In the genomic region with DNA sequence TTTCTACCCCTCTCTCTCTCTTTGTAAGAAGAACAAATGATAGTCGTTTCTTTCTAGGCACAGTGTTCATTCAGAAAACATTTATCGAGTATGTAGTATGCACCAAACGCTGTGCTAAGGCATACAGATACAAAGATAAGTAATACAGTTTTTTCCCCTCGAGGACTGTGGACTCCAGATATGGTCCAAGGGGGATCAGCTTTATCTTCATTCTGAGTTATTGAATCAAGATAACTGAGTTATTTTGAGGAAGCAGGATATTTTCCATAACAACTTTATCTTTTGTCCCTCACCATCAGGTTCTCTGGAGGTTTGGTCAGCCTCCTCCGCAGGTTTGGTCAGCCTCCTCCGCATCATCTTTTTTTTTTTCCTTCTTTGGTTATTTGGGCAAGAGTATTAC, we compare ENCODE assay signal across 29 cellular contexts. TPM values are rescaled to one million over a fixed set of nuclear protein-coding genes. Genes with fewer than 3 reads are reported as not detected.
"Had no signal": no experiment of that assay in that cellular context is flagged by ENCODE, and none has a peak within 500 bp of the region (broad histone marks: within the 10 kb centered on the region; RNA-seq: fewer than 3 reads in every experiment).

No MANE protein-coding gene starts in this region.

- ATAC-seq: foreskin keratinocyte; gastroesophageal sphincter; heart left ventricle; left cardiac atrium; left lung; naive thymus-derived CD8-positive, alpha-beta T cell; psoas muscle; right cardiac atrium; stimulated activated memory B cell treated with anti-CD40 and anti-IgM and Interleukin-4, amounts not matched to agents 10 μg/mL and 1 μg/mL and 100 μg/mL, for 72 hours; stimulated activated naive CD8-positive, alpha-beta T cell treated with anti-CD3 and anti-CD28 coated beads, Interleukin-15, Interleukin-2, amounts not matched to agents 100 U/mL and 50 U/mL, for 24 hours had no signal

- H3K27me3 Mint-ChIP-seq: dendritic cell treated with granulocyte-macrophage colony-stimulating factor and Interleukin-4, amounts not matched to agents 40 ng/mL and 50 ng/mL, for 4 days; stimulated activated memory B cell treated with anti-CD40 and anti-IgM and Interleukin-4, amounts not matched to agents 10 μg/mL and 1 μg/mL and 100 μg/mL, for 72 hours had no signal

- H3K36me3 Mint-ChIP-seq: naive thymus-derived CD8-positive, alpha-beta T cell; stimulated activated memory B cell treated with anti-CD40 and anti-IgM and Interleukin-4, amounts not matched to agents 10 μg/mL and 1 μg/mL and 100 μg/mL, for 72 hours had no signal

- H3K36me3 ChIP-seq: colonic mucosa, esophagus muscularis mucosa, gastroesophageal sphincter, heart left ventricle, left lung, ovary, spleen, thoracic aorta, tibial nerve, upper lobe of left lung had no signal

- H3K79me2 ChIP-seq: hepatocyte had no signal

- H3K27ac ChIP-seq: colonic mucosa, esophagus muscularis mucosa, foreskin keratinocyte, gastroesophageal sphincter, heart left ventricle, hepatocyte, left lung, ovary, psoas muscle, sigmoid colon, spleen, thoracic aorta, tibial nerve, upper lobe of left lung had no signal

- H3K4me1 ChIP-seq: colonic mucosa, heart left ventricle, left lung, psoas muscle, spleen, tibial nerve, upper lobe of left lung had no signal

- DNase-seq: colonic mucosa; effector CD8-positive, alpha-beta T cell; endodermal cell; foreskin keratinocyte; heart left ventricle; left cardiac atrium; left lung; mammary epithelial cell; naive thymus-derived CD8-positive, alpha-beta T cell; nephron progenitor cell; nucleus accumbens; ovary; posterior cingulate gyrus; psoas muscle; right cardiac atrium; sigmoid colon; spleen; stimulated activated CD4-positive, alpha-beta T cell treated with anti-CD3 and anti-CD28 coated beads, Interleukin-4, amount 100 ng/mL, for 4 hours; stimulated activated naive CD8-positive, alpha-beta T cell treated with anti-CD3 and anti-CD28 coated beads, Interleukin-15, Interleukin-2, amounts not matched to agents 100 U/mL and 50 U/mL, for 24 hours; upper lobe of left lung had no signal

- H3K4me1 Mint-ChIP-seq: endodermal cell; naive thymus-derived CD8-positive, alpha-beta T cell; nephron progenitor cell; stimulated activated memory B cell treated with anti-CD40 and anti-IgM and Interleukin-4, amounts not matched to agents 10 μg/mL and 1 μg/mL and 100 μg/mL, for 72 hours had no signal

- H3K4me3 ChIP-seq: colonic mucosa, esophagus muscularis mucosa, gastroesophageal sphincter, heart left ventricle, hepatocyte, left lung, ovary, psoas muscle, sigmoid colon, spleen, thoracic aorta, tibial nerve, upper lobe of left lung had no signal

- H3K4me2 ChIP-seq: hepatocyte had no signal

- H2AFZ ChIP-seq: hepatocyte had no signal

- H3K9me3 ChIP-seq: colonic mucosa, esophagus muscularis mucosa, gastroesophageal sphincter, heart left ventricle, left lung, ovary, psoas muscle, sigmoid colon, spleen, thoracic aorta, tibial nerve, upper lobe of left lung had no signal

- H3K4me3 Mint-ChIP-seq: dendritic cell treated with granulocyte-macrophage colony-stimulating factor and Interleukin-4, amounts not matched to agents 40 ng/mL and 50 ng/mL, for 4 days; endodermal cell; naive thymus-derived CD8-positive, alpha-beta T cell; nephron progenitor cell; stimulated activated memory B cell treated with anti-CD40 and anti-IgM and Interleukin-4, amounts not matched to agents 10 μg/mL and 1 μg/mL and 100 μg/mL, for 72 hours had no signal

- H3K27ac Mint-ChIP-seq: dendritic cell treated with granulocyte-macrophage colony-stimulating factor and Interleukin-4, amounts not matched to agents 40 ng/mL and 50 ng/mL, for 4 days; endodermal cell; naive thymus-derived CD8-positive, alpha-beta T cell; nephron progenitor cell; stimulated activated memory B cell treated with anti-CD40 and anti-IgM and Interleukin-4, amounts not matched to agents 10 μg/mL and 1 μg/mL and 100 μg/mL, for 72 hours had no signal

- H3K27me3 ChIP-seq: colonic mucosa, esophagus muscularis mucosa, foreskin keratinocyte, gastroesophageal sphincter, heart left ventricle, hepatocyte, left lung, ovary, sigmoid colon, spleen, tibial nerve, upper lobe of left lung had no signal

- H3K9me3 Mint-ChIP-seq: dendritic cell treated with granulocyte-macrophage colony-stimulating factor and Interleukin-4, amounts not matched to agents 40 ng/mL and 50 ng/mL, for 4 days; endodermal cell; naive thymus-derived CD8-positive, alpha-beta T cell; nephron progenitor cell; stimulated activated memory B cell treated with anti-CD40 and anti-IgM and Interleukin-4, amounts not matched to agents 10 μg/mL and 1 μg/mL and 100 μg/mL, for 72 hours had no signal

RNA-seq across cellular contexts. Expression of a gene that starts 15.0 kb away (rescaled TPM):
- total RNA-seq: myocyte; naive thymus-derived CD8-positive, alpha-beta T cell; skeletal muscle tissue had no signal
- polyA plus RNA-seq: naive thymus-derived CD8-positive, alpha-beta T cell had no signal
